1 cellular context compared by ENCODE assay signal in the genomic region with DNA sequence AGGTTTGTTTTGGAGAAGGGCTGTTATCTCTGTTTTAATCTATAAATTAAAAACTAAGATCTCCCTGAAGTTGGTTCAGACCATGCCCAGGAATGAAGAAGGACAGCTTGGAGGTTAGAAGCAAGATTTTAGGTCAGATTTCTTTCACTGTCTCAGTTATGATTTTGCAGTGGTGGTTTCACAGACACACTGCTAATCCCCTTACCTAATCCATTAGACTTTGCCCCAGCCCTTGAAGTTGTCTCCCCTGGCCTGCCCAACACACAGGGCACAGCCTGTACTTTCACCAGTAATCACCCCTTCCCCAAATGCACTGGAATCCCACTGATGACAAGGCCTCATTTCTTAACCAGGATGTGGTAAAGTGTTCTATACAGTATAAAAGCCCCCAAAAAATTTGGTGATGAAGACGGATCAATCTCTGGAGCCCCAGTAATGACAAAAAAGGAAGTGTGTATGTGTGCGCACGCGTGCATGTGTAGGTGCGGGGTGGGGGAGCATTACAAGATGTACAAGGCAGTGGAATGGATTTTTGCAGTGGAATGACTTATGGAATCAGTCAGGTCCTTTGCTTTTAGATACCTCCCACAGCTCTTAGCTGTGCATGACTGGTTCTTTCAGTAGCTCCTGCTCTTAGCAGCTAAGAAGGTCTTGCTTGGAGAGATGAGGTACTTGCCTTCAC.
TF ChIP-seq lines count a peak whose summit lies in the region.

No MANE protein-coding gene starts in this region.

TF ChIP-seq in HepG2, 621 proteins besides CTCF, POLR2A, EP300 and RAD21 (continued from another document):
- TF ChIP-seq NFYB (CRISPR knock-in tag; IDR thresholded peaks at IDR 0.05): no peak
- TF ChIP-seq ZNF292 (CRISPR knock-in tag; IDR thresholded peaks at IDR 0.05; ENCODE audit: borderline replicate concordance, low read depth): peak; percentile 41; the same call in 1 of the 2 replicates
- TF ChIP-seq ZNF335 (CRISPR knock-in tag; IDR thresholded peaks at IDR 0.05): no peak
- TF ChIP-seq, protein P1, sequence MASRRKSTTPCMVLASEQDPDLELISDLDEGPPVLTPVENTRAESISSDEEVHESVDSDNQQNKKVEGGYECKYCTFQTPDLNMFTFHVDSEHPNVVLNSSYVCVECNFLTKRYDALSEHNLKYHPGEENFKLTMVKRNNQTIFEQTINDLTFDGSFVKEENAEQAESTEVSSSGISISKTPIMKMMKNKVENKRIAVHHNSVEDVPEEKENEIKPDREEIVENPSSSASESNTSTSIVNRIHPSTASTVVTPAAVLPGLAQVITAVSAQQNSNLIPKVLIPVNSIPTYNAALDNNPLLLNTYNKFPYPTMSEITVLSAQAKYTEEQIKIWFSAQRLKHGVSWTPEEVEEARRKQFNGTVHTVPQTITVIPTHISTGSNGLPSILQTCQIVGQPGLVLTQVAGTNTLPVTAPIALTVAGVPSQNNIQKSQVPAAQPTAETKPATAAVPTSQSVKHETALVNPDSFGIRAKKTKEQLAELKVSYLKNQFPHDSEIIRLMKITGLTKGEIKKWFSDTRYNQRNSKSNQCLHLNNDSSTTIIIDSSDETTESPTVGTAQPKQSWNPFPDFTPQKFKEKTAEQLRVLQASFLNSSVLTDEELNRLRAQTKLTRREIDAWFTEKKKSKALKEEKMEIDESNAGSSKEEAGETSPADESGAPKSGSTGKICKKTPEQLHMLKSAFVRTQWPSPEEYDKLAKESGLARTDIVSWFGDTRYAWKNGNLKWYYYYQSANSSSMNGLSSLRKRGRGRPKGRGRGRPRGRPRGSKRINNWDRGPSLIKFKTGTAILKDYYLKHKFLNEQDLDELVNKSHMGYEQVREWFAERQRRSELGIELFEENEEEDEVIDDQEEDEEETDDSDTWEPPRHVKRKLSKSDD (CRISPR knock-in tag; IDR thresholded peaks at IDR 0.05; ENCODE audit: low read depth): no peak
- TF ChIP-seq WIZ (CRISPR knock-in tag; IDR thresholded peaks at IDR 0.05): no peak
- TF ChIP-seq YY1 (IDR thresholded peaks at IDR 0.05; ENCODE audit: insufficient read depth, insufficient replicate concordance, low read depth, low read length): no peak
- no peak for TF ChIP-seq ATF4 (CRISPR knock-in tag; IDR thresholded peaks at IDR 0.05)
- no peak; the same call in 1 of the 2 replicates for TF ChIP-seq ZBTB7A (CRISPR knock-in tag; IDR thresholded peaks at IDR 0.05)
- TF ChIP-seq, protein P2, sequence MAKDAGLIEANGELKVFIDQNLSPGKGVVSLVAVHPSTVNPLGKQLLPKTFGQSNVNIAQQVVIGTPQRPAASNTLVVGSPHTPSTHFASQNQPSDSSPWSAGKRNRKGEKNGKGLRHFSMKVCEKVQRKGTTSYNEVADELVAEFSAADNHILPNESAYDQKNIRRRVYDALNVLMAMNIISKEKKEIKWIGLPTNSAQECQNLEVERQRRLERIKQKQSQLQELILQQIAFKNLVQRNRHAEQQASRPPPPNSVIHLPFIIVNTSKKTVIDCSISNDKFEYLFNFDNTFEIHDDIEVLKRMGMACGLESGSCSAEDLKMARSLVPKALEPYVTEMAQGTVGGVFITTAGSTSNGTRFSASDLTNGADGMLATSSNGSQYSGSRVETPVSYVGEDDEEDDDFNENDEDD (CRISPR knock-in tag; IDR thresholded peaks at IDR 0.05; ENCODE audit: borderline replicate concordance): no peak
- TF ChIP-seq MEIS2 (CRISPR knock-in tag; IDR thresholded peaks at IDR 0.05): no peak
- no peak for TF ChIP-seq ZNF180 (CRISPR knock-in tag; IDR thresholded peaks at IDR 0.05; ENCODE audit: borderline replicate concordance, low read depth)
- TF ChIP-seq AGO2 (optimal IDR thresholded peaks at IDR 0.05; ENCODE audit: low read depth, low read length): no peak
- TF ChIP-seq ZNF337 (CRISPR knock-in tag; IDR thresholded peaks at IDR 0.05; ENCODE audit: borderline replicate concordance, low read depth): no peak
- TF ChIP-seq ZNF207 (IDR thresholded peaks at IDR 0.05; ENCODE audit: borderline replicate concordance): no peak
- peak; percentile 73 for TF ChIP-seq HNF4A (CRISPR knock-in tag; IDR thresholded peaks at IDR 0.05)
- TF ChIP-seq, protein P3, sequence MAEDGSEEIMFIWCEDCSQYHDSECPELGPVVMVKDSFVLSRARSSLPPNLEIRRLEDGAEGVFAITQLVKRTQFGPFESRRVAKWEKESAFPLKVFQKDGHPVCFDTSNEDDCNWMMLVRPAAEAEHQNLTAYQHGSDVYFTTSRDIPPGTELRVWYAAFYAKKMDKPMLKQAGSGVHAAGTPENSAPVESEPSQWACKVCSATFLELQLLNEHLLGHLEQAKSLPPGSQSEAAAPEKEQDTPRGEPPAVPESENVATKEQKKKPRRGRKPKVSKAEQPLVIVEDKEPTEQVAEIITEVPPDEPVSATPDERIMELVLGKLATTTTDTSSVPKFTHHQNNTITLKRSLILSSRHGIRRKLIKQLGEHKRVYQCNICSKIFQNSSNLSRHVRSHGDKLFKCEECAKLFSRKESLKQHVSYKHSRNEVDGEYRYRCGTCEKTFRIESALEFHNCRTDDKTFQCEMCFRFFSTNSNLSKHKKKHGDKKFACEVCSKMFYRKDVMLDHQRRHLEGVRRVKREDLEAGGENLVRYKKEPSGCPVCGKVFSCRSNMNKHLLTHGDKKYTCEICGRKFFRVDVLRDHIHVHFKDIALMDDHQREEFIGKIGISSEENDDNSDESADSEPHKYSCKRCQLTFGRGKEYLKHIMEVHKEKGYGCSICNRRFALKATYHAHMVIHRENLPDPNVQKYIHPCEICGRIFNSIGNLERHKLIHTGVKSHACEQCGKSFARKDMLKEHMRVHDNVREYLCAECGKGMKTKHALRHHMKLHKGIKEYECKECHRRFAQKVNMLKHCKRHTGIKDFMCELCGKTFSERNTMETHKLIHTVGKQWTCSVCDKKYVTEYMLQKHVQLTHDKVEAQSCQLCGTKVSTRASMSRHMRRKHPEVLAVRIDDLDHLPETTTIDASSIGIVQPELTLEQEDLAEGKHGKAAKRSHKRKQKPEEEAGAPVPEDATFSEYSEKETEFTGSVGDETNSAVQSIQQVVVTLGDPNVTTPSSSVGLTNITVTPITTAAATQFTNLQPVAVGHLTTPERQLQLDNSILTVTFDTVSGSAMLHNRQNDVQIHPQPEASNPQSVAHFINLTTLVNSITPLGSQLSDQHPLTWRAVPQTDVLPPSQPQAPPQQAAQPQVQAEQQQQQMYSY (CRISPR knock-in tag; IDR thresholded peaks at IDR 0.05): no peak
- TF ChIP-seq ZNF7 (CRISPR knock-in tag; IDR thresholded peaks at IDR 0.05): no peak
- TF ChIP-seq ZFP82 (CRISPR knock-in tag; IDR thresholded peaks at IDR 0.05; ENCODE audit: borderline replicate concordance): no peak
- TF ChIP-seq PPARG (CRISPR knock-in tag; conservative IDR thresholded peaks at IDR 0.05): no peak
